ENCODE assay signal across 1 cellular context in genomic region chr18:55287935-55288868, GRCh38.
TF ChIP-seq lines count a peak whose summit lies in the region.

No MANE protein-coding gene starts in this region.

TF ChIP-seq in HEK293, 187 proteins besides CTCF, POLR2A, EP300 and RAD21 (continued from another document):
- TF ChIP-seq ZNF645 (tag by site-specific recombination; IDR thresholded peaks at IDR 0.05) = no peak
- no peak for TF ChIP-seq ZSCAN30 (tag by site-specific recombination; IDR thresholded peaks at IDR 0.05)
- TF ChIP-seq ZNF670 (tag by site-specific recombination; IDR thresholded peaks at IDR 0.05; ENCODE audit: low read depth) = no peak
- no peak for TF ChIP-seq ZNF677 (tag by site-specific recombination; IDR thresholded peaks at IDR 0.05)
- no peak for TF ChIP-seq KLF7 (tag by site-specific recombination; IDR thresholded peaks at IDR 0.05; ENCODE audit: borderline replicate concordance)
- no peak for TF ChIP-seq ZNF16 (tag by site-specific recombination; IDR thresholded peaks at IDR 0.05; ENCODE audit: low read depth)
- no peak for TF ChIP-seq KLF8 (tag by site-specific recombination; IDR thresholded peaks at IDR 0.05)
- TF ChIP-seq, protein P1, sequence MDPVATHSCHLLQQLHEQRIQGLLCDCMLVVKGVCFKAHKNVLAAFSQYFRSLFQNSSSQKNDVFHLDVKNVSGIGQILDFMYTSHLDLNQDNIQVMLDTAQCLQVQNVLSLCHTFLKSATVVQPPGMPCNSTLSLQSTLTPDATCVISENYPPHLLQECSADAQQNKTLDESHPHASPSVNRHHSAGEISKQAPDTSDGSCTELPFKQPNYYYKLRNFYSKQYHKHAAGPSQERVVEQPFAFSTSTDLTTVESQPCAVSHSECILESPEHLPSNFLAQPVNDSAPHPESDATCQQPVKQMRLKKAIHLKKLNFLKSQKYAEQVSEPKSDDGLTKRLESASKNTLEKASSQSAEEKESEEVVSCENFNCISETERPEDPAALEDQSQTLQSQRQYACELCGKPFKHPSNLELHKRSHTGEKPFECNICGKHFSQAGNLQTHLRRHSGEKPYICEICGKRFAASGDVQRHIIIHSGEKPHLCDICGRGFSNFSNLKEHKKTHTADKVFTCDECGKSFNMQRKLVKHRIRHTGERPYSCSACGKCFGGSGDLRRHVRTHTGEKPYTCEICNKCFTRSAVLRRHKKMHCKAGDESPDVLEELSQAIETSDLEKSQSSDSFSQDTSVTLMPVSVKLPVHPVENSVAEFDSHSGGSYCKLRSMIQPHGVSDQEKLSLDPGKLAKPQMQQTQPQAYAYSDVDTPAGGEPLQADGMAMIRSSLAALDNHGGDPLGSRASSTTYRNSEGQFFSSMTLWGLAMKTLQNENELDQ (tag by site-specific recombination; IDR thresholded peaks at IDR 0.05; ENCODE audit: low read depth) = no peak
- peak; percentile 75; the same call in 1 of the 2 replicates for TF ChIP-seq ZNF768 (tag by site-specific recombination; IDR thresholded peaks at IDR 0.05)
- no peak for TF ChIP-seq ZBTB6 (tag by site-specific recombination; IDR thresholded peaks at IDR 0.05)
- TF ChIP-seq SALL2 (tag by site-specific recombination; IDR thresholded peaks at IDR 0.05; ENCODE audit: borderline replicate concordance) = no peak
- TF ChIP-seq BCL11A (tag by site-specific recombination; IDR thresholded peaks at IDR 0.05; ENCODE audit: low read depth) = no peak
- no peak for TF ChIP-seq GLI2 (tag by site-specific recombination; IDR thresholded peaks at IDR 0.05; ENCODE audit: borderline replicate concordance, low read depth)
- TF ChIP-seq, protein P2, sequence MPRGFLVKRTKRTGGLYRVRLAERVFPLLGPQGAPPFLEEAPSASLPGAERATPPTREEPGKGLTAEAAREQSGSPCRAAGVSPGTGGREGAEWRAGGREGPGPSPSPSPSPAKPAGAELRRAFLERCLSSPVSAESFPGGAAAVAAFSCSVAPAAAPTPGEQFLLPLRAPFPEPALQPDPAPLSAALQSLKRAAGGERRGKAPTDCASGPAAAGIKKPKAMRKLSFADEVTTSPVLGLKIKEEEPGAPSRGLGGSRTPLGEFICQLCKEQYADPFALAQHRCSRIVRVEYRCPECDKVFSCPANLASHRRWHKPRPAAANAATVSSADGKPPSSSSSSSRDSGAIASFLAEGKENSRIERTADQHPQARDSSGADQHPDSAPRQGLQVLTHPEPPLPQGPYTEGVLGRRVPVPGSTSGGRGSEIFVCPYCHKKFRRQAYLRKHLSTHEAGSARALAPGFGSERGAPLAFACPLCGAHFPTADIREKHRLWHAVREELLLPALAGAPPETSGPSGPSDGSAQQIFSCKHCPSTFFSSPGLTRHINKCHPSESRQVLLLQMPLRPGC (tag by site-specific recombination; IDR thresholded peaks at IDR 0.05) = no peak
- no peak for TF ChIP-seq REPIN1 (tag by site-specific recombination; IDR thresholded peaks at IDR 0.05; ENCODE audit: low read depth)
- TF ChIP-seq, protein P3, sequence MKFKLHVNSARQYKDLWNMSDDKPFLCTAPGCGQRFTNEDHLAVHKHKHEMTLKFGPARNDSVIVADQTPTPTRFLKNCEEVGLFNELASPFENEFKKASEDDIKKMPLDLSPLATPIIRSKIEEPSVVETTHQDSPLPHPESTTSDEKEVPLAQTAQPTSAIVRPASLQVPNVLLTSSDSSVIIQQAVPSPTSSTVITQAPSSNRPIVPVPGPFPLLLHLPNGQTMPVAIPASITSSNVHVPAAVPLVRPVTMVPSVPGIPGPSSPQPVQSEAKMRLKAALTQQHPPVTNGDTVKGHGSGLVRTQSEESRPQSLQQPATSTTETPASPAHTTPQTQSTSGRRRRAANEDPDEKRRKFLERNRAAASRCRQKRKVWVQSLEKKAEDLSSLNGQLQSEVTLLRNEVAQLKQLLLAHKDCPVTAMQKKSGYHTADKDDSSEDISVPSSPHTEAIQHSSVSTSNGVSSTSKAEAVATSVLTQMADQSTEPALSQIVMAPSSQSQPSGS (tag by site-specific recombination; IDR thresholded peaks at IDR 0.05; ENCODE audit: low read depth) = peak; percentile 47; the same call in 1 of the 2 replicates
- TF ChIP-seq ZNF18 (tag by site-specific recombination; IDR thresholded peaks at IDR 0.05) = no peak
- no peak for TF ChIP-seq ZNF223 (tag by site-specific recombination; IDR thresholded peaks at IDR 0.05)
- no peak for TF ChIP-seq ZNF777 (tag by site-specific recombination; IDR thresholded peaks at IDR 0.05; ENCODE audit: borderline replicate concordance)
- no peak for TF ChIP-seq ZNF48 (tag by site-specific recombination; IDR thresholded peaks at IDR 0.05)
- no peak for TF ChIP-seq ZSCAN4 (tag by site-specific recombination; IDR thresholded peaks at IDR 0.05)
TF ChIP-seq in HEK293: peak in this region for 4.
